In genomic region chr4:8920969-8921368, GRCh38 we compare ENCODE assay signal across 35 cellular contexts. TPM values are rescaled to one million over a fixed set of nuclear protein-coding genes. Genes with fewer than 3 reads are reported as not detected.
A peak's percentile ranks its signal among the peaks of the same experiment; 100 is the strongest.
DNase-seq lines count a peak whose midpoint lies in the region; TF ChIP-seq lines count a peak whose summit lies in the region.
"Had no signal": no experiment of that assay in that cellular context is flagged by ENCODE, and none has a peak within 500 bp of the region (broad histone marks: within the 10 kb centered on the region; RNA-seq: fewer than 3 reads in every experiment).

No MANE protein-coding gene starts in this region.

- H3K27ac ChIP-seq in spleen, result no peak overlapping the region
- H3K27ac ChIP-seq: gastrocnemius medialis, left lung, neutrophil, sigmoid colon, upper lobe of right lung had no signal

- no peak for TF ChIP-seq CTCF in spleen (IDR thresholded peaks at IDR 0.05 in 8 of 11, conservative IDR thresholded peaks at IDR 0.05 in 3 of 11)

- peaks cover 0 to 46% (median 0%) of the 10 kb centered on the region in 7 donors for H3K27me3 ChIP-seq in spleen (replicated peaks in 1 of 7)
- H3K27me3 ChIP-seq in H7 (ENCODE audit: control insufficient read depth, insufficient read depth, low read length), result peaks cover 1% of the 10 kb centered on the region

- no peak for TF ChIP-seq POLR2A in spleen (IDR thresholded peaks at IDR 0.05)

- H3K4me3 ChIP-seq in spleen, result no peak overlapping the region
- no peak overlapping the region for H3K4me3 ChIP-seq in H7 (ENCODE audit: insufficient read depth, low read depth, low read length)
- H3K4me3 ChIP-seq: gastrocnemius medialis, GM23338, left lung, sigmoid colon, upper lobe of right lung had no signal

- H3K36me3 ChIP-seq in spleen (no peaks in the 10 kb centered on the region), H7 (replicated peaks; ENCODE audit: control insufficient read depth, insufficient read depth, low read length) (no peaks in the 10 kb centered on the region)
- H3K36me3 ChIP-seq: gastrocnemius medialis, left lung, neutrophil, sigmoid colon, upper lobe of right lung had no signal

- peak; percentile 51 for DNase-seq in activated CD8-positive, alpha-beta memory T cell treated with anti-CD3 and anti-CD28 coated beads for 24 hours
- no peak for DNase-seq in activated CD8-positive, alpha-beta memory T cell treated with anti-CD3 and anti-CD28 coated beads, Interleukin-2, amount 50 U/mL, for 4 hours
- peak; percentile 3 for DNase-seq in GM03348 (ENCODE audit: low spot score)
- peak; percentile 5 for DNase-seq in iPS-NIHi7 (ENCODE audit: extremely low spot score)
- DNase-seq in spleen, result peak; percentile 66
- DNase-seq in H7, result no peak
- no peak for DNase-seq in NK-92 treated with Interleukin-12 subunit alpha and Interleukin-12 subunit beta, amount 100 ng/mL, for 24 hours (lab: John Stamatoyannopoulos, UW)
- DNase-seq in stimulated activated CD4-positive, alpha-beta T cell treated with anti-CD3 and anti-CD28 coated beads, Interleukin-4, amount 100 ng/mL, for 4 hours, result no peak
- DNase-seq: activated naive CD4-positive, alpha-beta T cell treated with anti-CD3 and anti-CD28 coated beads for 36 hours; AML-193; amniotic stem cell; DND-41; gastrocnemius medialis; hypothalamus; immature natural killer cell; IMR-90; left lung; mesendoderm; MV-4-11; NCI-H1436 treated with DMSO at 0.1 percent for 48 hours; NCI-H226; SHP77; stimulated activated CD4-positive, alpha-beta T cell treated with anti-CD3 and anti-CD28 coated beads, Interleukin-4, amount 100 ng/mL, for 24 hours; substantia nigra had no signal

- intact Hi-C loops in spleen (cut with DNase I; ENCODE audit: low total_unique reads), result no loop called here

- H3K9me3 ChIP-seq in spleen, result peaks cover 0 to 29% (median 24%) of the 10 kb centered on the region in 8 donors
- H3K9me3 ChIP-seq: gastrocnemius medialis, neutrophil, upper lobe of right lung had no signal

- WGBS in spleen, 5 donors, result 64 to 80% (median 78%) methylated on average over 9 to 10 of the region's 10 CpGs

- H3K4me1 ChIP-seq in spleen, result peaks cover 0 to 5% (median 0%) of the 10 kb centered on the region in 6 donors
- H3K4me1 ChIP-seq: gastrocnemius medialis, left lung, sigmoid colon, upper lobe of right lung had no signal

RNA-seq across cellular contexts. Expression of gene HMX1, which starts 49.3 kb away (rescaled TPM):
- not detected for total RNA-seq in spleen
- polyA plus RNA-seq in spleen, result not detected
- 2.0 and 4.4 TPM in 2 replicates for total RNA-seq in H7 (2014; rRNA removed; shearing (Covaris generic))
- total RNA-seq: A172; activated naive CD4-positive, alpha-beta T cell treated with anti-CD3 and anti-CD28 coated beads for 36 hours; CD4-positive, alpha-beta T cell; endothelial cell of umbilical vein; fibroblast of lung; gastrocnemius medialis; IMR-90; left lung; LHCN-M2; myocyte; T-helper 2 cell treated with Interferon-gamma antibody and Interleukin-4, amounts not matched to agents 100 ng/mL and 5 ng/mL, for 36 hours; upper lobe of right lung had no signal
- polyA plus RNA-seq: endothelial cell of umbilical vein, fibroblast of lung, GM23338, immature natural killer cell, IMR-90, sigmoid colon had no signal

Comparison
In these comparisons a context has a peak if more than half of its experiments do, and no peak if none do; other contexts are left out.
1. DNase-seq: peak in activated CD8-positive, alpha-beta memory T cell treated with anti-CD3 and anti-CD28 coated beads for 24 hours (single experiment), GM03348 (single experiment), iPS-NIHi7 (single experiment) and spleen (single experiment); none in activated CD8-positive, alpha-beta memory T cell treated with anti-CD3 and anti-CD28 coated beads, Interleukin-2, amount 50 U/mL, for 4 hours (single experiment), H7 (single experiment), NK-92 treated with Interleukin-12 subunit alpha and Interleukin-12 subunit beta, amount 100 ng/mL, for 24 hours (single experiment) and stimulated activated CD4-positive, alpha-beta T cell treated with anti-CD3 and anti-CD28 coated beads, Interleukin-4, amount 100 ng/mL, for 4 hours (0 of 2).